Comparison of ENCODE assay signal across 9 cellular contexts in genomic region chr15:81323944-81324881, GRCh38. TPM values are rescaled to one million over a fixed set of nuclear protein-coding genes. Genes with fewer than 3 reads are reported as not detected.
DNase-seq lines count a peak whose midpoint lies in the region; ATAC-seq, FAIRE-seq and TF ChIP-seq lines count a peak whose summit lies in the region.
"Had no signal": no experiment of that assay in that cellular context is flagged by ENCODE, and none has a peak within 500 bp of the region (broad histone marks: within the 10 kb centered on the region; RNA-seq: fewer than 3 reads in every experiment).

A gene with protein sequence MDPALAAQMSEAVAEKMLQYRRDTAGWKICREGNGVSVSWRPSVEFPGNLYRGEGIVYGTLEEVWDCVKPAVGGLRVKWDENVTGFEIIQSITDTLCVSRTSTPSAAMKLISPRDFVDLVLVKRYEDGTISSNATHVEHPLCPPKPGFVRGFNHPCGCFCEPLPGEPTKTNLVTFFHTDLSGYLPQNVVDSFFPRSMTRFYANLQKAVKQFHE (minus strand): TSS chr15:81324141. CDS start chr15:81324099, 42 bp downstream.

- H3K4me2 ChIP-seq in keratinocyte (ENCODE audit: control insufficient read depth, extremely low read depth, insufficient read depth, low read depth, low read length), result peak within 1 kb of the TSS; percentile 90
- H3K4me2 ChIP-seq: PC-9 had no signal

- peaks cover 13% of the 10 kb centered on the region for H3K4me1 ChIP-seq in keratinocyte (ENCODE audit: control insufficient read depth, extremely low read depth, insufficient read depth, low read length)

- no peaks in the 10 kb centered on the region for H4K20me1 ChIP-seq in keratinocyte (ENCODE audit: control insufficient read depth, extremely low read depth, insufficient read depth, low read length)

- peak within 1 kb of the TSS; percentile 97 for H2AFZ ChIP-seq in keratinocyte (ENCODE audit: control insufficient read depth, low read length)
- H2AFZ ChIP-seq: PC-9 had no signal

- dilution Hi-C loops in keratinocyte (cut with MboI; ENCODE audit: extremely low pct_ligation_motif_present, low sequenced_read_pairs), result no loop called here

- H3K4me3 ChIP-seq in AG09309 (ENCODE audit: control insufficient read depth, low read depth, low read length) (peak within 1 kb of the TSS; percentile 85), keratinocyte (ENCODE audit: control insufficient read depth in 2 of 3, extremely low read depth in 1 of 3, insufficient read depth in 2 of 3, low read depth in 1 of 3, low read length in 3 of 3) (peak within 1 kb of the TSS; percentile 89 to 92 (median 91))
- H3K4me3 ChIP-seq: PC-9 had no signal

- no peaks in the 10 kb centered on the region for H3K9me3 ChIP-seq in keratinocyte (ENCODE audit: control insufficient read depth, low read depth, low read length)

- no peak for FAIRE-seq in keratinocyte (lab: Jason Lieb, UNC)

- H3K27me3 ChIP-seq in keratinocyte (ENCODE audit: control insufficient read depth, extremely low read depth, insufficient read depth, low read length), result no peaks in the 10 kb centered on the region

- TF ChIP-seq CTCF in AG09309 (IDR thresholded peaks at IDR 0.05; ENCODE audit: control insufficient read depth, insufficient read depth, low read depth, low read length, missing control alignments), result no peak
- TF ChIP-seq CTCF in keratinocyte (optimal IDR thresholded peaks at IDR 0.05 in 1 of 3, IDR thresholded peaks at IDR 0.05 in 1 of 3, conservative IDR thresholded peaks at IDR 0.05 in 1 of 3; ENCODE audit: extremely low read depth in 1 of 3, insufficient read depth in 2 of 3, low read length in 3 of 3), result no peak

- peaks cover 11% of the 10 kb centered on the region for H3K79me2 ChIP-seq in keratinocyte (ENCODE audit: control insufficient read depth, insufficient read depth, low read length)

- no peaks in the 10 kb centered on the region for H3K9me1 ChIP-seq in keratinocyte (ENCODE audit: control insufficient read depth, extremely low read depth, insufficient read depth, low read length)

- DNase-seq in AG09309 (ENCODE audit: low read depth) (peak; percentile 70), NCI-H345 (lab: John Stamatoyannopoulos, UW) (peak; percentile 96), cerebellar cortex (ENCODE audit: low spot score) (peak; percentile 98), keratinocyte (ENCODE audit: low read depth, low spot score) (peak; percentile 69)
- DNase-seq in activated CD4-positive, CD25-positive, alpha-beta regulatory T cell treated with anti-CD3 and anti-CD28 coated beads, Interleukin-2, amount 50 U/mL, for 16 hours (ENCODE audit: low read depth, low spot score), result peak; percentile 90
- peak; percentile 93 to 98 (median 95) for DNase-seq in stimulated activated CD4-positive, alpha-beta T cell treated with anti-CD3 and anti-CD28 coated beads, Interleukin-12 subunit alpha, Interleukin-12 subunit beta, amount 100 ng/mL, for 48 hours (ENCODE audit: low read depth in 2 of 3, low spot score in 1 of 3)

- H3K27ac ChIP-seq in keratinocyte (ENCODE audit: control insufficient read depth, insufficient read depth, low read length), result peak within 1 kb of the TSS; percentile 83
- H3K27ac ChIP-seq: PC-9 had no signal

- peaks cover 16 to 18% of the 10 kb centered on the region in 2 experiments for H3K36me3 ChIP-seq in keratinocyte (ENCODE audit: control insufficient read depth in 2 of 2, extremely low read depth in 1 of 2, insufficient read depth in 2 of 2, low read length in 2 of 2)

- peak within 1 kb of the TSS; percentile 94 for H3K9ac ChIP-seq in keratinocyte (ENCODE audit: control insufficient read depth, extremely low read depth, insufficient read depth, low read length)

- peak; percentile 100 for ATAC-seq in GM19025 (IDR thresholded peaks at IDR 0.05; ENCODE audit: low read depth, unreplicated experiment)
- ATAC-seq in HG03280 (IDR thresholded peaks at IDR 0.05; ENCODE audit: unreplicated experiment), result peak; percentile 100

RNA-seq across cellular contexts. Expression of the gene that starts here (rescaled TPM):
- 38.8 to 56.4 TPM (median 40.2 TPM) in 3 replicates for polyA plus RNA-seq in keratinocyte
- 21.1 TPM for polyA plus RNA-seq in keratinocyte (2011; ENCODE audit: low read depth)
- polyA plus RNA-seq in keratinocyte (2011; cell fraction: cytosol; rRNA removed), result 37.3 and 38.8 TPM in 2 replicates
- 99.9 and 113 TPM in 2 replicates for polyA plus RNA-seq in keratinocyte (2011; cell fraction: nucleus; rRNA removed)
- polyA plus RNA-seq in keratinocyte (2012; ENCODE audit: low replicate concordance), result 18.6 and 35.3 TPM in 2 replicates
- 35.0 to 74.5 TPM (median 47.4 TPM) in 3 replicates for polyA minus RNA-seq in keratinocyte
- 14.6 TPM for polyA minus RNA-seq in keratinocyte (2011; cell fraction: cytosol; rRNA and poly(A)+ RNA removed)
- polyA minus RNA-seq in keratinocyte (2011; cell fraction: nucleus; rRNA and poly(A)+ RNA removed), result 22.9 and 38.5 TPM in 2 replicates

Comparison
In these comparisons a context has a peak if more than half of its experiments do, and no peak if none do; other contexts are left out.
1. Peak in every context shown above with its lines: DNase-seq, ATAC-seq, H3K4me3 ChIP-seq and H3K27ac ChIP-seq.